In the genomic region with DNA sequence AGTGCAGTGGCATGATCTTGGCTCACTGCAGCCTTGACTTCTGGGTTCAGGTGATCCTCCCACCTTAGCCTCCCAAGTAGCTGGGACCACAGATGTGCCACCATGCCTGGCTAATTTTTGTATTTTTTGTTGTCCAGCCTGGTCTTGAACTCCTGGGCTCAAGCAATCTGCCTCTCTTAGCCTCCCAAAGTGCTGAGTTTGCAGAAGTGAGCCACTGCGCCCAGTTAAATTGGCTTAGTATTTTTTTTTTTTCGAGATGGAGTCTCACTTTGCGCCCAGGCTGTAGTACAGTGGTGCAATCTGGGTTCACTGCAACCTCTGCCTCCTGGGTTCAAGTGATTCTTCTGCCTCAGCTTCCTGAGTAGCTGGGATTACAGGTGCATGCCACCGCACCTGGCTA, we compare ENCODE assay signal across 4 cellular contexts. TPM values are rescaled to one million over a fixed set of nuclear protein-coding genes. Genes with fewer than 3 reads are reported as not detected.
DNase-seq lines count a peak whose midpoint lies in the region; ATAC-seq, FAIRE-seq and TF ChIP-seq lines count a peak whose summit lies in the region.
"Not testable (repeated sequence)": the region's sequence is repeated elsewhere in the genome, so short reads cannot be mapped to it uniquely, and the experiment has no call there.

No MANE protein-coding gene starts in this region.

- H2BK15ac ChIP-seq in IMR-90 (ENCODE audit: low read depth, low read length) = not testable (repeated sequence)

- not testable (repeated sequence) for H2BK120ac ChIP-seq in IMR-90 (ENCODE audit: low read depth, low read length)

- not testable (repeated sequence) for H3K9me3 ChIP-seq in A549; IMR-90 (ENCODE audit: control insufficient read depth, insufficient read depth, low read length); K562 (replicated peaks; ENCODE audit: control insufficient read depth, insufficient read depth, low read depth, low read length); HepG2 (ENCODE audit: low read length)

- not testable (repeated sequence) for DNase-seq in A549 (ENCODE audit: low read depth in 1 of 2, low spot score in 1 of 2); IMR-90; K562 (ENCODE audit: extremely low read depth in 1 of 4, low spot score in 3 of 4); HepG2 (ENCODE audit: low spot score)

- FAIRE-seq in A549 (lab: Jason Lieb, UNC); K562 (lab: Jason Lieb, UNC); HepG2 (lab: Jason Lieb, UNC): not testable (repeated sequence)

- not testable (repeated sequence) for H2AFZ ChIP-seq in IMR-90 (replicated peaks; ENCODE audit: low read length, poor library complexity); K562 (ENCODE audit: low read depth, low read length); HepG2 (ENCODE audit: low read length)

- H3K27me3 ChIP-seq in IMR-90 (ENCODE audit: control insufficient read depth, insufficient read depth, low read length); K562 (ENCODE audit: control insufficient read depth in 2 of 2, insufficient read depth in 2 of 2, low read length in 2 of 2); HepG2 (ENCODE audit: control insufficient read depth in 1 of 2, insufficient read depth in 2 of 2, low read length in 2 of 2): not testable (repeated sequence)

- POLR2A ChIA-PET in A549 (lab: Yijun Ruan, JAX); IMR-90 (lab: Charles Lee; ENCODE audit: unreplicated experiment); HepG2 (lab: Yijun Ruan, JAX): not testable (repeated sequence)
- POLR2A ChIA-PET in K562 (lab: Yijun Ruan, JAX) = interaction anchor here (0.6 kb wide), 1 partner anchor 82 kb away, joined by 5 read pairs; no protein-coding TSS in a partner anchor

- H4K91ac ChIP-seq in IMR-90 (ENCODE audit: insufficient read depth, low read depth, low read length) = not testable (repeated sequence)

- not testable (repeated sequence) for H4K20me1 ChIP-seq in IMR-90 (ENCODE audit: insufficient read depth, low read length); K562 (replicated peaks; ENCODE audit: control insufficient read depth, insufficient read depth, low read length); HepG2 (ENCODE audit: insufficient read depth, low read length)

- BruUV-seq in IMR-90 (replicated peaks; lab: Mats Ljungman, UMichigan); K562 (replicated peaks; lab: Mats Ljungman, UMichigan); HepG2 (replicated peaks; lab: Mats Ljungman, UMichigan): not testable (repeated sequence)

- H3K27ac ChIP-seq in A549; IMR-90 (ENCODE audit: insufficient read depth, low read length); K562 (ENCODE audit: extremely low read depth, low read depth, low read length); HepG2 (ENCODE audit: extremely low read length, insufficient read depth, low read length): not testable (repeated sequence)

- intact Hi-C loops in IMR-90 (cut with micrococcal nuclease); K562 (cut with micrococcal nuclease); HepG2 (cut with micrococcal nuclease; ENCODE audit: unreplicated experiment): not testable (repeated sequence)

- ATAC-seq in A549; IMR-90 (ENCODE audit: low read depth); K562; HepG2: not testable (repeated sequence)

- H3K36me3 ChIP-seq in IMR-90 (ENCODE audit: control insufficient read depth, insufficient read depth, low read length); K562 (ENCODE audit: control insufficient read depth, insufficient read depth, low read length): not testable (repeated sequence)
- H3K36me3 ChIP-seq in HepG2 (replicated peaks in 1 of 2; ENCODE audit: control insufficient read depth in 1 of 2, insufficient read depth in 2 of 2, low read length in 2 of 2) = peaks cover 6 to 24% of the 10 kb centered on the region in 2 experiments; a peak in 4 of 5 replicates

- H3K4ac ChIP-seq in IMR-90 (ENCODE audit: low read depth, low read length) = not testable (repeated sequence)

- H2AK9ac ChIP-seq in IMR-90 (replicated peaks; ENCODE audit: low read depth, low read length, poor library complexity) = not testable (repeated sequence)

- H3K18ac ChIP-seq in IMR-90 (ENCODE audit: low read depth, low read length) = not testable (repeated sequence)

- whole genome bisulfite sequencing in A549 (ENCODE audit: missing lambda C conversion rate) = 88% methylated on average over 3 of the region's 4 CpGs
- 100% methylated on average over 2 of the region's 4 CpGs; no CpG with 5 or more reads in 1 of the 2 experiments for WGBS in IMR-90 (ENCODE audit: extremely low coverage in 2 of 2, insufficient read length in 1 of 2), 2 experiments
- 96% methylated on average over 3 of the region's 4 CpGs for WGBS in K562 (ENCODE audit: insufficient coverage, low coverage, missing lambda C conversion rate)
- 100% methylated on average over 4 of the region's 4 CpGs for WGBS in HepG2 (ENCODE audit: low lambda C conversion rate)

- not testable (repeated sequence) for H3K4me2 ChIP-seq in A549; IMR-90 (ENCODE audit: low read depth, low read length); K562 (ENCODE audit: insufficient read depth, low read length); HepG2 (ENCODE audit: low read depth, low read length)

- dilution Hi-C loops in IMR-90 (cut with HindIII; ENCODE audit: low sequenced_read_pairs, unreplicated experiment) = not testable (repeated sequence)

- H3K23ac ChIP-seq in IMR-90 (ENCODE audit: low read depth, low read length) = not testable (repeated sequence)

- not testable (repeated sequence) for TF ChIP-seq EP300 in A549 (IDR thresholded peaks at IDR 0.05); K562 (IDR thresholded peaks at IDR 0.05; ENCODE audit: low read length); HepG2 (IDR thresholded peaks at IDR 0.05; ENCODE audit: low read depth in 2 of 2, low read length in 2 of 2); HepG2 (CRISPR knock-in tag; IDR thresholded peaks at IDR 0.05; ENCODE audit: borderline replicate concordance)

- not testable (repeated sequence) for H3K56ac ChIP-seq in IMR-90 (ENCODE audit: extremely low read depth, insufficient read depth, low read length)

- H3K9me1 ChIP-seq in IMR-90 (ENCODE audit: insufficient read depth, low read length); K562 (ENCODE audit: control insufficient read depth, insufficient read depth, low read length): not testable (repeated sequence)

- H4K8ac ChIP-seq in IMR-90 (ENCODE audit: low read depth in 2 of 2, low read length in 2 of 2) = not testable (repeated sequence)

- H2BK5ac ChIP-seq in IMR-90 (ENCODE audit: low read depth, low read length, poor library complexity, severe bottlenecking) = not testable (repeated sequence)

- H3K79me2 ChIP-seq in K562 (ENCODE audit: control insufficient read depth, insufficient read depth, low read length); HepG2 (ENCODE audit: insufficient read depth, low read length): not testable (repeated sequence)

- not testable (repeated sequence) for H3K79me1 ChIP-seq in IMR-90 (ENCODE audit: low read depth in 1 of 2, low read length in 2 of 2)

- not testable (repeated sequence) for H3K14ac ChIP-seq in IMR-90 (replicated peaks; ENCODE audit: low read depth, low read length)

- H3K4me1 ChIP-seq in A549; IMR-90 (ENCODE audit: control insufficient read depth, insufficient read depth, low read length); K562 (replicated peaks in 1 of 2; ENCODE audit: control insufficient read depth in 2 of 2, insufficient read depth in 2 of 2, low read length in 2 of 2); HepG2 (ENCODE audit: insufficient read depth, low read length): not testable (repeated sequence)

- H2BK20ac ChIP-seq in IMR-90 (ENCODE audit: low read depth, low read length) = not testable (repeated sequence)

- not testable (repeated sequence) for TF ChIP-seq RAD21 in A549 (conservative IDR thresholded peaks at IDR 0.05 in 1 of 2, IDR thresholded peaks at IDR 0.05 in 1 of 2); IMR-90 (IDR thresholded peaks at IDR 0.05; ENCODE audit: low read length); K562 (CRISPR knock-in tag; conservative IDR thresholded peaks at IDR 0.05 in 1 of 2, IDR thresholded peaks at IDR 0.05 in 1 of 2); HepG2 (CRISPR knock-in tag; IDR thresholded peaks at IDR 0.05)

- CTCF ChIA-PET in A549 (lab: Yijun Ruan, JAX); IMR-90 (lab: Yijun Ruan, JAX); K562 (lab: Yijun Ruan, JAX; ENCODE audit: low intra/inter-chr PET ratio); HepG2 (lab: Yijun Ruan, JAX; ENCODE audit: low intra/inter-chr PET ratio, low total read pairs): not testable (repeated sequence)

- H2AK5ac ChIP-seq in IMR-90 (ENCODE audit: low read depth, low read length) = not testable (repeated sequence)

- not testable (repeated sequence) for TF ChIP-seq POLR2A in A549 (IDR thresholded peaks at IDR 0.05; ENCODE audit: low read length); IMR-90 (IDR thresholded peaks at IDR 0.05; ENCODE audit: low read depth, low read length); K562 (conservative IDR thresholded peaks at IDR 0.05); HepG2 (IDR thresholded peaks at IDR 0.05; ENCODE audit: insufficient read depth in 1 of 2, low read depth in 2 of 2, low read length in 2 of 2)

- H4K5ac ChIP-seq in IMR-90 (ENCODE audit: low read depth, low read length) = not testable (repeated sequence)

- in situ Hi-C loops in IMR-90 (cut with MboI; ENCODE audit: low sequenced_read_pairs); K562 (cut with MboI); HepG2 (cut with HindIII; ENCODE audit: extremely low pct_ligation_motif_present, low pct_unique_long_range_greater_than_20kb): not testable (repeated sequence)

- not testable (repeated sequence) for TF ChIP-seq CTCF in A549 (IDR thresholded peaks at IDR 0.05); IMR-90 (conservative IDR thresholded peaks at IDR 0.05; ENCODE audit: low read depth, low read length); K562 (IDR thresholded peaks at IDR 0.05 in 2 of 3, conservative IDR thresholded peaks at IDR 0.05 in 1 of 3; ENCODE audit: insufficient read depth in 2 of 3, low read depth in 1 of 3, low read length in 3 of 3); HepG2 (CRISPR knock-in tag; IDR thresholded peaks at IDR 0.05)

- not testable (repeated sequence) for H3K9ac ChIP-seq in IMR-90 (ENCODE audit: low read depth, low read length); K562 (ENCODE audit: insufficient read depth in 1 of 2, low read depth in 2 of 2, low read length in 2 of 2); HepG2 (ENCODE audit: insufficient read depth, low read depth, low read length)

- not testable (repeated sequence) for H3K4me3 ChIP-seq in A549; IMR-90 (ENCODE audit: insufficient read depth, low read depth, low read length); K562; HepG2 (replicated peaks in 1 of 3; ENCODE audit: insufficient read depth in 1 of 3, low read depth in 2 of 3, low read length in 3 of 3)

RNA-seq across cellular contexts. Expression of gene N4BP2, which starts 50.5 kb away (rescaled TPM):
- polyA plus RNA-seq in A549 (2011; rRNA removed) (8.3 and 10.4 TPM in 2 replicates), A549 (2017; fragmentation: RNase III; extraction: RNeasy Plus Mini Kit Qiagen cat#74134 plus additional on column Dnase treatment) (2.6 to 3.0 TPM (median 2.7 TPM) in 3 replicates), IMR-90 (2012; rRNA removed) (0.62 and 0.84 TPM in 2 replicates), K562 (2011; rRNA removed) (6.0 and 8.8 TPM in 2 replicates), K562 (2014; fragmentation: Illumina TruSeq; extraction: Trizol) (7.3 and 7.6 TPM in 2 replicates), K562 (2014; fragmentation: Nextera tagmentation; extraction: Ambion mirVana) (1 to 10 TPM; 2.7 to 3.3 TPM), K562 (2014; rRNA removed) (4.0 and 4.4 TPM in 2 replicates), HepG2 (2011; rRNA removed) (4.1 and 5.6 TPM in 2 replicates)
- polyA plus RNA-seq in A549 (2012; cell fraction: cytosol; rRNA removed) = 0.77 and 0.84 TPM in 2 replicates
- polyA plus RNA-seq in A549 (2012; cell fraction: nucleus; rRNA removed) = 0.58 and 0.89 TPM in 2 replicates
- polyA minus RNA-seq in A549 (2011; rRNA and poly(A)+ RNA removed) = 6.3 and 6.6 TPM in 2 replicates
- total RNA-seq in IMR-90 (2012; rRNA removed) (2.2 and 4.2 TPM in 2 replicates), K562 (2014; rRNA removed) (5.9 and 7.7 TPM in 2 replicates), K562 (2014; rRNA removed; fragmentation: Illumina TruSeq; extraction: Trizol) (12.6 and 14.9 TPM in 2 replicates), K562 (2015; rRNA removed; fragmentation: Illumina TruSeq; extraction: Trizol) (11.2 and 12.6 TPM in 2 replicates), K562 (2021) (7.6 and 8.7 TPM in 2 replicates), HepG2 (2016; rRNA removed; fragmentation: Illumina TruSeq; extraction: Trizol) (12.9 and 22.8 TPM in 2 replicates)
- polyA plus RNA-seq in IMR-90 (2012; cell fraction: cytosol; rRNA removed) = 0.10 and 0.13 TPM in 2 replicates
- polyA plus RNA-seq in IMR-90 (2012; cell fraction: nucleus; rRNA removed; ENCODE audit: low replicate concordance) = 0.18 and 2.0 TPM in 2 replicates
- 5.2 and 25.3 TPM in 2 replicates for total RNA-seq in K562 (2011; cell fraction: chromatin; rRNA removed; ENCODE audit: low replicate concordance)
- total RNA-seq in K562 (2011; cell fraction: nucleolus; rRNA removed) = 2.7 and 4.3 TPM in 2 replicates
- 5.8 and 7.4 TPM in 2 replicates for total RNA-seq in K562 (2011; cell fraction: nucleoplasm; rRNA removed)
- polyA plus RNA-seq in K562 (2011; cell fraction: cytosol; rRNA removed) = 1.1 and 2.3 TPM in 2 replicates
- 2.0 and 2.2 TPM in 2 replicates for polyA plus RNA-seq in K562 (2011; cell fraction: nucleus; rRNA removed)
- 4.8 and 8.2 TPM in 2 replicates for polyA plus RNA-seq in K562 (2012)
- 22.4 and 23.4 TPM in 2 replicates for polyA minus RNA-seq in K562 (2011; rRNA and poly(A)+ RNA removed)
- polyA minus RNA-seq in K562 (2011; cell fraction: cytosol; rRNA and poly(A)+ RNA removed) = 9.2 and 10.0 TPM in 2 replicates
- 5.4 and 12.2 TPM in 2 replicates for polyA minus RNA-seq in K562 (2011; cell fraction: nucleus; rRNA and poly(A)+ RNA removed)
- total RNA-seq in HepG2 (2016; cell fraction: cytosol; rRNA removed; fragmentation: Illumina TruSeq; extraction: Trizol; ENCODE audit: low read depth) = 3.1 TPM in 2 replicates
- 11.9 and 22.9 TPM in 2 replicates for total RNA-seq in HepG2 (2016; cell fraction: insoluble cytoplasmic fraction; rRNA removed; fragmentation: Illumina TruSeq; extraction: Trizol)
- 6.3 and 7.0 TPM in 2 replicates for total RNA-seq in HepG2 (2016; cell fraction: membrane; rRNA removed; fragmentation: Illumina TruSeq; extraction: Trizol)
- total RNA-seq in HepG2 (2016; cell fraction: nucleus; rRNA removed; fragmentation: Illumina TruSeq; extraction: Trizol) = 15.9 and 18.7 TPM in 2 replicates
- 1.6 and 2.5 TPM in 2 replicates for polyA plus RNA-seq in HepG2 (2011; cell fraction: cytosol; rRNA removed)
- 3.7 and 5.2 TPM in 2 replicates for polyA plus RNA-seq in HepG2 (2011; cell fraction: nucleus; rRNA removed)
- 6.2 and 7.5 TPM in 2 replicates for polyA plus RNA-seq in HepG2 (2012)
- 0.15 and 0.18 TPM in 2 replicates for polyA plus RNA-seq in HepG2 (2016; cell fraction: cytosol; fragmentation: Illumina TruSeq; extraction: Trizol; ENCODE audit: low read depth)
- polyA plus RNA-seq in HepG2 (2016; cell fraction: insoluble cytoplasmic fraction; fragmentation: Illumina TruSeq; extraction: Trizol; ENCODE audit: low read depth) = 7.0 and 8.1 TPM in 2 replicates
- 0.54 and 0.70 TPM in 2 replicates for polyA plus RNA-seq in HepG2 (2016; cell fraction: membrane; fragmentation: Illumina TruSeq; extraction: Trizol; ENCODE audit: low read depth)
- polyA plus RNA-seq in HepG2 (2016; cell fraction: nucleus; fragmentation: Illumina TruSeq; extraction: Trizol; ENCODE audit: insufficient read depth, low read depth) = 10.3 and 11.2 TPM in 2 replicates
- 3.3 and 6.7 TPM in 2 replicates for polyA minus RNA-seq in HepG2 (2011; rRNA and poly(A)+ RNA removed; ENCODE audit: low replicate concordance)
- polyA minus RNA-seq in HepG2 (2011; cell fraction: cytosol; rRNA and poly(A)+ RNA removed) = 11.8 and 15.6 TPM in 2 replicates
- polyA minus RNA-seq in HepG2 (2011; cell fraction: nucleus; rRNA and poly(A)+ RNA removed) = 34.8 and 39.8 TPM in 2 replicates
